ENCODE assay signal across 3 cellular contexts in the genomic region with DNA sequence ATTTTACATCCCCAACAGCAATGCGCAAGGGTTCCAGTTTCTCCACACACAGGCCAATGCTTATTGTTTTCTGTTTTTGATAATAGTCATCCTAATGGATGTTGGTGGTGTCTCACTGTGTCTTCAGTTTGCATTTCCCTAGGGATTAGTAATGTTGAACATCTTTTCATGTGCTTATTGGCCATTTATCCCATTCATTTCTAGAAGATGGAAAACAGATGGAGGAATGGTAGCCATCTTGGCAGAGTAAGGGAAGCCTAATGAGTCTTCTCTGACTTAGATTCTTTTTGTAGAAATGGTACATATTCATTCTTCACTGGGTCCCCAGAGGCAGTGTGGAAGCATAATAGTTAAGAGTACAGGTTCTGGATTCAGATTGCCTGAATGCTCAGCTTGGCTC.
"Had no signal": no experiment of that assay in that cellular context is flagged by ENCODE, and none has a peak within 500 bp of the region (broad histone marks: within the 10 kb centered on the region; RNA-seq: fewer than 3 reads in every experiment).

No MANE protein-coding gene starts in this region.

- H3K4me3 ChIP-seq: GM12878 had no signal

- DNase-seq: GDM1, GF-D8 had no signal

- ATAC-seq: GM12878 had no signal
